ENCODE assay signal across 2 cellular contexts in genomic region chr15:80233511-80234080, GRCh38.
TF ChIP-seq lines count a peak whose summit lies in the region.

No MANE protein-coding gene starts in this region.

TF ChIP-seq in GM23338, 12 proteins besides CTCF, POLR2A, EP300 and RAD21 (continued from another document):
- TF ChIP-seq ETS1 (IDR thresholded peaks at IDR 0.05) = no peak
- no peak for TF ChIP-seq STAT1 (IDR thresholded peaks at IDR 0.05; ENCODE audit: unreplicated experiment)
- no peak for TF ChIP-seq EZH2 (IDR thresholded peaks at IDR 0.05; ENCODE audit: low read depth, unreplicated experiment)
- no peak for TF ChIP-seq JUNB (IDR thresholded peaks at IDR 0.05; ENCODE audit: unreplicated experiment)
- TF ChIP-seq REST (IDR thresholded peaks at IDR 0.05; ENCODE audit: unreplicated experiment) = no peak
- TF ChIP-seq NANOG (IDR thresholded peaks at IDR 0.05; ENCODE audit: borderline replicate concordance) = no peak
- no peak for TF ChIP-seq ZNF331 (CRISPR knock-in tag; IDR thresholded peaks at IDR 0.05; ENCODE audit: low read depth)
- TF ChIP-seq, protein P1, sequence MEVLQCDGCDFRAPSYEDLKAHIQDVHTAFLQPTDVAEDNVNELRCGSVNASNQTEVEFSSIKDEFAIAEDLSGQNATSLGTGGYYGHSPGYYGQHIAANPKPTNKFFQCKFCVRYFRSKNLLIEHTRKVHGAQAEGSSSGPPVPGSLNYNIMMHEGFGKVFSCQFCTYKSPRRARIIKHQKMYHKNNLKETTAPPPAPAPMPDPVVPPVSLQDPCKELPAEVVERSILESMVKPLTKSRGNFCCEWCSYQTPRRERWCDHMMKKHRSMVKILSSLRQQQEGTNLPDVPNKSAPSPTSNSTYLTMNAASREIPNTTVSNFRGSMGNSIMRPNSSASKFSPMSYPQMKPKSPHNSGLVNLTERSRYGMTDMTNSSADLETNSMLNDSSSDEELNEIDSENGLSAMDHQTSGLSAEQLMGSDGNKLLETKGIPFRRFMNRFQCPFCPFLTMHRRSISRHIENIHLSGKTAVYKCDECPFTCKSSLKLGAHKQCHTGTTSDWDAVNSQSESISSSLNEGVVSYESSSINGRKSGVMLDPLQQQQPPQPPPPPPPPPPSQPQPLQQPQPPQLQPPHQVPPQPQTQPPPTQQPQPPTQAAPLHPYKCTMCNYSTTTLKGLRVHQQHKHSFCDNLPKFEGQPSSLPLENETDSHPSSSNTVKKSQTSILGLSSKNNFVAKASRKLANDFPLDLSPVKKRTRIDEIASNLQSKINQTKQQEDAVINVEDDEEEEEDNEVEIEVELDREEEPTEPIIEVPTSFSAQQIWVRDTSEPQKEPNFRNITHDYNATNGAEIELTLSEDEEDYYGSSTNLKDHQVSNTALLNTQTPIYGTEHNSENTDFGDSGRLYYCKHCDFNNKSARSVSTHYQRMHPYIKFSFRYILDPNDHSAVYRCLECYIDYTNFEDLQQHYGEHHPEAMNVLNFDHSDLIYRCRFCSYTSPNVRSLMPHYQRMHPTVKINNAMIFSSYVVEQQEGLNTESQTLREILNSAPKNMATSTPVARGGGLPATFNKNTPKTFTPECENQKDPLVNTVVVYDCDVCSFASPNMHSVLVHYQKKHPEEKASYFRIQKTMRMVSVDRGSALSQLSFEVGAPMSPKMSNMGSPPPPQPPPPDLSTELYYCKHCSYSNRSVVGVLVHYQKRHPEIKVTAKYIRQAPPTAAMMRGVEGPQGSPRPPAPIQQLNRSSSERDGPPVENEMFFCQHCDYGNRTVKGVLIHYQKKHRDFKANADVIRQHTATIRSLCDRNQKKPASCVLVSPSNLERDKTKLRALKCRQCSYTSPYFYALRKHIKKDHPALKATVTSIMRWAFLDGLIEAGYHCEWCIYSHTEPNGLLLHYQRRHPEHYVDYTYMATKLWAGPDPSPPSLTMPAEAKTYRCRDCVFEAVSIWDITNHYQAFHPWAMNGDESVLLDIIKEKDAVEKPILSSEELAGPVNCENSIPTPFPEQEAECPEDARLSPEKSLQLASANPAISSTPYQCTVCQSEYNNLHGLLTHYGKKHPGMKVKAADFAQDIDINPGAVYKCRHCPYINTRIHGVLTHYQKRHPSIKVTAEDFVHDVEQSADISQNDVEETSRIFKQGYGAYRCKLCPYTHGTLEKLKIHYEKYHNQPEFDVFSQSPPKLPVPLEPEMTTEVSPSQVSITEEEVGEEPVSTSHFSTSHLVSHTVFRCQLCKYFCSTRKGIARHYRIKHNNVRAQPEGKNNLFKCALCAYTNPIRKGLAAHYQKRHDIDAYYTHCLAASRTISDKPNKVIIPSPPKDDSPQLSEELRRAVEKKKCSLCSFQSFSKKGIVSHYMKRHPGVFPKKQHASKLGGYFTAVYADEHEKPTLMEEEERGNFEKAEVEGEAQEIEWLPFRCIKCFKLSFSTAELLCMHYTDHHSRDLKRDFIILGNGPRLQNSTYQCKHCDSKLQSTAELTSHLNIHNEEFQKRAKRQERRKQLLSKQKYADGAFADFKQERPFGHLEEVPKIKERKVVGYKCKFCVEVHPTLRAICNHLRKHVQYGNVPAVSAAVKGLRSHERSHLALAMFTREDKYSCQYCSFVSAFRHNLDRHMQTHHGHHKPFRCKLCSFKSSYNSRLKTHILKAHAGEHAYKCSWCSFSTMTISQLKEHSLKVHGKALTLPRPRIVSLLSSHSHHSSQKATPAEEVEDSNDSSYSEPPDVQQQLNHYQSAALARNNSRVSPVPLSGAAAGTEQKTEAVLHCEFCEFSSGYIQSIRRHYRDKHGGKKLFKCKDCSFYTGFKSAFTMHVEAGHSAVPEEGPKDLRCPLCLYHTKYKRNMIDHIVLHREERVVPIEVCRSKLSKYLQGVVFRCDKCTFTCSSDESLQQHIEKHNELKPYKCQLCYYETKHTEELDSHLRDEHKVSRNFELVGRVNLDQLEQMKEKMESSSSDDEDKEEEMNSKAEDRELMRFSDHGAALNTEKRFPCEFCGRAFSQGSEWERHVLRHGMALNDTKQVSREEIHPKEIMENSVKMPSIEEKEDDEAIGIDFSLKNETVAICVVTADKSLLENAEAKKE (CRISPR knock-in tag; IDR thresholded peaks at IDR 0.05) = no peak
- TF ChIP-seq EZH2phosphoT487 (IDR thresholded peaks at IDR 0.05; ENCODE audit: unreplicated experiment) = no peak
- TF ChIP-seq CREB1 (CRISPR knock-in tag; IDR thresholded peaks at IDR 0.05; ENCODE audit: low read depth) = no peak

TF ChIP-seq in H1, 55 proteins besides CTCF, POLR2A, EP300 and RAD21 (continued from another document):
- TF ChIP-seq HDAC6 (IDR thresholded peaks at IDR 0.05; ENCODE audit: low read depth, low read length) (no peak), CEBPB (IDR thresholded peaks at IDR 0.05; ENCODE audit: low read depth, low read length) (no peak), KDM1A (IDR thresholded peaks at IDR 0.05; ENCODE audit: borderline replicate concordance, low read length) (no peak), KDM4A (IDR thresholded peaks at IDR 0.05; ENCODE audit: low read depth, low read length, severe bottlenecking) (no peak), RBBP5 (IDR thresholded peaks at IDR 0.05; ENCODE audit: borderline replicate concordance, low read depth, low read length) (no peak), TCF12 (IDR thresholded peaks at IDR 0.05; ENCODE audit: low read depth, low read length) (no peak), BCL11A (IDR thresholded peaks at IDR 0.05; ENCODE audit: low read depth in 2 of 2, low read length in 2 of 2) (no peak), JUN (IDR thresholded peaks at IDR 0.05; ENCODE audit: low read depth, low read length) (no peak), TEAD4 (IDR thresholded peaks at IDR 0.05; ENCODE audit: low read depth, low read length) (no peak)
- TF ChIP-seq, protein P2, sequence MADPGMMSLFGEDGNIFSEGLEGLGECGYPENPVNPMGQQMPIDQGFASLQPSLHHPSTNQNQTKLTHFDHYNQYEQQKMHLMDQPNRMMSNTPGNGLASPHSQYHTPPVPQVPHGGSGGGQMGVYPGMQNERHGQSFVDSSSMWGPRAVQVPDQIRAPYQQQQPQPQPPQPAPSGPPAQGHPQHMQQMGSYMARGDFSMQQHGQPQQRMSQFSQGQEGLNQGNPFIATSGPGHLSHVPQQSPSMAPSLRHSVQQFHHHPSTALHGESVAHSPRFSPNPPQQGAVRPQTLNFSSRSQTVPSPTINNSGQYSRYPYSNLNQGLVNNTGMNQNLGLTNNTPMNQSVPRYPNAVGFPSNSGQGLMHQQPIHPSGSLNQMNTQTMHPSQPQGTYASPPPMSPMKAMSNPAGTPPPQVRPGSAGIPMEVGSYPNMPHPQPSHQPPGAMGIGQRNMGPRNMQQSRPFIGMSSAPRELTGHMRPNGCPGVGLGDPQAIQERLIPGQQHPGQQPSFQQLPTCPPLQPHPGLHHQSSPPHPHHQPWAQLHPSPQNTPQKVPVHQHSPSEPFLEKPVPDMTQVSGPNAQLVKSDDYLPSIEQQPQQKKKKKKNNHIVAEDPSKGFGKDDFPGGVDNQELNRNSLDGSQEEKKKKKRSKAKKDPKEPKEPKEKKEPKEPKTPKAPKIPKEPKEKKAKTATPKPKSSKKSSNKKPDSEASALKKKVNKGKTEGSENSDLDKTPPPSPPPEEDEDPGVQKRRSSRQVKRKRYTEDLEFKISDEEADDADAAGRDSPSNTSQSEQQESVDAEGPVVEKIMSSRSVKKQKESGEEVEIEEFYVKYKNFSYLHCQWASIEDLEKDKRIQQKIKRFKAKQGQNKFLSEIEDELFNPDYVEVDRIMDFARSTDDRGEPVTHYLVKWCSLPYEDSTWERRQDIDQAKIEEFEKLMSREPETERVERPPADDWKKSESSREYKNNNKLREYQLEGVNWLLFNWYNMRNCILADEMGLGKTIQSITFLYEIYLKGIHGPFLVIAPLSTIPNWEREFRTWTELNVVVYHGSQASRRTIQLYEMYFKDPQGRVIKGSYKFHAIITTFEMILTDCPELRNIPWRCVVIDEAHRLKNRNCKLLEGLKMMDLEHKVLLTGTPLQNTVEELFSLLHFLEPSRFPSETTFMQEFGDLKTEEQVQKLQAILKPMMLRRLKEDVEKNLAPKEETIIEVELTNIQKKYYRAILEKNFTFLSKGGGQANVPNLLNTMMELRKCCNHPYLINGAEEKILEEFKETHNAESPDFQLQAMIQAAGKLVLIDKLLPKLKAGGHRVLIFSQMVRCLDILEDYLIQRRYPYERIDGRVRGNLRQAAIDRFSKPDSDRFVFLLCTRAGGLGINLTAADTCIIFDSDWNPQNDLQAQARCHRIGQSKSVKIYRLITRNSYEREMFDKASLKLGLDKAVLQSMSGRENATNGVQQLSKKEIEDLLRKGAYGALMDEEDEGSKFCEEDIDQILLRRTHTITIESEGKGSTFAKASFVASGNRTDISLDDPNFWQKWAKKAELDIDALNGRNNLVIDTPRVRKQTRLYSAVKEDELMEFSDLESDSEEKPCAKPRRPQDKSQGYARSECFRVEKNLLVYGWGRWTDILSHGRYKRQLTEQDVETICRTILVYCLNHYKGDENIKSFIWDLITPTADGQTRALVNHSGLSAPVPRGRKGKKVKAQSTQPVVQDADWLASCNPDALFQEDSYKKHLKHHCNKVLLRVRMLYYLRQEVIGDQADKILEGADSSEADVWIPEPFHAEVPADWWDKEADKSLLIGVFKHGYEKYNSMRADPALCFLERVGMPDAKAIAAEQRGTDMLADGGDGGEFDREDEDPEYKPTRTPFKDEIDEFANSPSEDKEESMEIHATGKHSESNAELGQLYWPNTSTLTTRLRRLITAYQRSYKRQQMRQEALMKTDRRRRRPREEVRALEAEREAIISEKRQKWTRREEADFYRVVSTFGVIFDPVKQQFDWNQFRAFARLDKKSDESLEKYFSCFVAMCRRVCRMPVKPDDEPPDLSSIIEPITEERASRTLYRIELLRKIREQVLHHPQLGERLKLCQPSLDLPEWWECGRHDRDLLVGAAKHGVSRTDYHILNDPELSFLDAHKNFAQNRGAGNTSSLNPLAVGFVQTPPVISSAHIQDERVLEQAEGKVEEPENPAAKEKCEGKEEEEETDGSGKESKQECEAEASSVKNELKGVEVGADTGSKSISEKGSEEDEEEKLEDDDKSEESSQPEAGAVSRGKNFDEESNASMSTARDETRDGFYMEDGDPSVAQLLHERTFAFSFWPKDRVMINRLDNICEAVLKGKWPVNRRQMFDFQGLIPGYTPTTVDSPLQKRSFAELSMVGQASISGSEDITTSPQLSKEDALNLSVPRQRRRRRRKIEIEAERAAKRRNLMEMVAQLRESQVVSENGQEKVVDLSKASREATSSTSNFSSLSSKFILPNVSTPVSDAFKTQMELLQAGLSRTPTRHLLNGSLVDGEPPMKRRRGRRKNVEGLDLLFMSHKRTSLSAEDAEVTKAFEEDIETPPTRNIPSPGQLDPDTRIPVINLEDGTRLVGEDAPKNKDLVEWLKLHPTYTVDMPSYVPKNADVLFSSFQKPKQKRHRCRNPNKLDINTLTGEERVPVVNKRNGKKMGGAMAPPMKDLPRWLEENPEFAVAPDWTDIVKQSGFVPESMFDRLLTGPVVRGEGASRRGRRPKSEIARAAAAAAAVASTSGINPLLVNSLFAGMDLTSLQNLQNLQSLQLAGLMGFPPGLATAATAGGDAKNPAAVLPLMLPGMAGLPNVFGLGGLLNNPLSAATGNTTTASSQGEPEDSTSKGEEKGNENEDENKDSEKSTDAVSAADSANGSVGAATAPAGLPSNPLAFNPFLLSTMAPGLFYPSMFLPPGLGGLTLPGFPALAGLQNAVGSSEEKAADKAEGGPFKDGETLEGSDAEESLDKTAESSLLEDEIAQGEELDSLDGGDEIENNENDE (IDR thresholded peaks at IDR 0.05; ENCODE audit: insufficient replicate concordance, low read length) = no peak
TF ChIP-seq in H1: peak in this region for 0.
